In the genomic region with DNA sequence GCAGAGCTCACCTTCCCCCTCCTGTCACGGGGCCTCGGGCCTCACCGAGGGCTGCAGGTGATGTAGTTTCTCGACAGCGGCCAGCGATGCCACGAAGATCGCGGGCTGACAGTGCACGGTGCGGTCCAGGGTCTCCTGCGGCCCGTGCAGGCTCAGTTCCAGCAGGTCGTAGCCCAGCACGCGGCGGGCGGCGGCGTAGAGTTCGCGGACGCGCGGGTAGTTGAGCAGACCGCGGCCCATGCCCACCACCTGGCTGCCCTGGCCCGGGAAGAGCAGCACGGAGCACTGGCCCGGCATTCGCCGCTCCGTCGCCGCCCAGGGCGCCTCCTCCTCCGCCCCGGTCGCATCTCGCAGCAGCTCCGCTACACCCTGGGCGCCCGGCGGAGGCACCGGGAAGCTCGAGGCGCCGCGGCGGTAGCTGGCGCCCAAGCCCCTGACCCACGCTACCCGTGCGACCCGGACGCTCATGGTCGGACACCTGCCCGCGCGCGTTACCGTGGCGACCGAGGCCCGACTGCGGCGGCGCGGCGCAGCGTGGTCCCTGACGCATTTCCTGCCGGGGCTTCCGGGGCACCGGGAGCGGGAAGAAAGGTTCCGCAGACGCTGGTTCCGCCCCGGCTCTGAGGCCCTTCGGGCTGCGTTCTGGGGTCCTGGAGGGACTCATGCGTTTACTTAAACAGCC, we compare ENCODE assay signal across 8 cellular contexts. TPM values are rescaled to one million over a fixed set of nuclear protein-coding genes. Genes with fewer than 3 reads are reported as not detected.
A peak's percentile ranks its signal among the peaks of the same experiment; 100 is the strongest.
DNase-seq lines count a peak whose midpoint lies in the region; ATAC-seq and TF ChIP-seq lines count a peak whose summit lies in the region.

A gene with protein sequence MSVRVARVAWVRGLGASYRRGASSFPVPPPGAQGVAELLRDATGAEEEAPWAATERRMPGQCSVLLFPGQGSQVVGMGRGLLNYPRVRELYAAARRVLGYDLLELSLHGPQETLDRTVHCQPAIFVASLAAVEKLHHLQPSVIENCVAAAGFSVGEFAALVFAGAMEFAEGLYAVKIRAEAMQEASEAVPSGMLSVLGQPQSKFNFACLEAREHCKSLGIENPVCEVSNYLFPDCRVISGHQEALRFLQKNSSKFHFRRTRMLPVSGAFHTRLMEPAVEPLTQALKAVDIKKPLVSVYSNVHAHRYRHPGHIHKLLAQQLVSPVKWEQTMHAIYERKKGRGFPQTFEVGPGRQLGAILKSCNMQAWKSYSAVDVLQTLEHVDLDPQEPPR (minus strand): TSS at position 518 of the 682 bp plus-strand sequence. CDS start 50 bp downstream, at position 468.

- H3K4me3 ChIP-seq in Peyer's patch (peak within 1 kb of the TSS; percentile 67 to 99 (median 73)), esophagus muscularis mucosa (peak within 1 kb of the TSS; percentile 88 to 99 (median 94))

- no peaks in the 10 kb centered on the region for H3K27me3 Mint-ChIP-seq in activated T-cell treated with anti-CD3 and anti-CD28 coated beads, Interleukin-2, amount 50 U/mL, for 72 hours (ENCODE audit: low read depth)

- H3K36me3 Mint-ChIP-seq in activated T-cell treated with anti-CD3 and anti-CD28 coated beads, Interleukin-2, amount 50 U/mL, for 72 hours (ENCODE audit: insufficient read depth in 2 of 2) = peaks cover 2 to 9% of the 10 kb centered on the region in 2 donors

- TF ChIP-seq POLR2A in Peyer's patch (IDR thresholded peaks at IDR 0.05) (peak; percentile 38 to 50), esophagus muscularis mucosa (IDR thresholded peaks at IDR 0.05; ENCODE audit: low read depth) (no peak)

- peak within 1 kb of the TSS; percentile 82 for H3K27ac Mint-ChIP-seq in activated T-cell treated with anti-CD3 and anti-CD28 coated beads, Interleukin-2, amount 50 U/mL, for 72 hours

- no peaks in the 10 kb centered on the region for H3K9me3 Mint-ChIP-seq in activated T-cell treated with anti-CD3 and anti-CD28 coated beads, Interleukin-2, amount 50 U/mL, for 72 hours

- H3K4me3 Mint-ChIP-seq in activated T-cell treated with anti-CD3 and anti-CD28 coated beads, Interleukin-2, amount 50 U/mL, for 72 hours = peak within 1 kb of the TSS; percentile 91 to 94

- intact Hi-C loops in esophagus muscularis mucosa (cut with DNase I) = no loop called here

- TF ChIP-seq CTCF in Peyer's patch (IDR thresholded peaks at IDR 0.05) (no peak), esophagus muscularis mucosa (IDR thresholded peaks at IDR 0.05) (no peak)

- peak within 1 kb of the TSS; percentile 64 to 76 (median 73) for H3K27ac ChIP-seq in Peyer's patch
- H3K27ac ChIP-seq in esophagus muscularis mucosa (replicated peaks in 1 of 4) = peak within 1 kb of the TSS; percentile 70 to 76 (median 71)

- 0% methylated on average over 23 of the region's 83 CpGs for WGBS in esophagus muscularis mucosa

- ATAC-seq in GM21360 (IDR thresholded peaks at IDR 0.05; ENCODE audit: unreplicated experiment) = peak; percentile 58
- ATAC-seq in activated T-cell treated with anti-CD3 and anti-CD28 coated beads, Interleukin-2, amount 50 U/mL, for 72 hours (replicated peaks in 1 of 2) = peak; percentile 94 to 96

- DNase-seq in COLO668 (lab: John Stamatoyannopoulos, UW; ENCODE audit: unreplicated experiment) = peak; percentile 93
- peak; percentile 88 for DNase-seq in HuH-7.5 (ENCODE audit: low spot score)
- peak; percentile 84 to 94 (median 91) for DNase-seq in Peyer's patch
- peak; percentile 87 to 93 for DNase-seq in activated T-cell treated with anti-CD3 and anti-CD28 coated beads, Interleukin-2, amount 50 U/mL, for 72 hours
- DNase-seq in esophagus muscularis mucosa (ENCODE audit: extremely low spot score) = no peak
- DNase-seq in myocyte (ENCODE audit: low read depth) = peak; percentile 83
- peak; percentile 67 for DNase-seq in stimulated activated CD8-positive, alpha-beta memory T cell treated with anti-CD3 and anti-CD28 coated beads, Interleukin-7, amount 100 ng/mL, for 24 hours (ENCODE audit: low read depth)

- H3K4me1 Mint-ChIP-seq in activated T-cell treated with anti-CD3 and anti-CD28 coated beads, Interleukin-2, amount 50 U/mL, for 72 hours (ENCODE audit: low read depth) = peaks cover 45% of the 10 kb centered on the region

- no peaks in the 10 kb centered on the region for H3K27me3 ChIP-seq in Peyer's patch
- no peaks in the 10 kb centered on the region for H3K27me3 ChIP-seq in esophagus muscularis mucosa

- H3K36me3 ChIP-seq in Peyer's patch = peaks cover 0 to 30% (median 0%) of the 10 kb centered on the region in 3 donors
- H3K36me3 ChIP-seq in esophagus muscularis mucosa = peaks cover 19 to 32% (median 29%) of the 10 kb centered on the region in 4 donors

- H3K9me3 ChIP-seq in Peyer's patch = no peaks in the 10 kb centered on the region
- no peaks in the 10 kb centered on the region for H3K9me3 ChIP-seq in esophagus muscularis mucosa

- H3K4me1 ChIP-seq in Peyer's patch (peaks cover 0 to 13% (median 9%) of the 10 kb centered on the region in 4 donors), esophagus muscularis mucosa (peaks cover 21 to 34% (median 26%) of the 10 kb centered on the region in 4 donors)

- TF ChIP-seq EP300 in esophagus muscularis mucosa (IDR thresholded peaks at IDR 0.05) = no peak

RNA-seq across cellular contexts. Expression of the gene that starts here (rescaled TPM):
- total RNA-seq in Peyer's patch (10 to 100 TPM in 3 of 4 donors, 1 to 10 TPM in 1; 9.1 to 28.5 (median 15.1) TPM), esophagus muscularis mucosa (10 to 100 TPM; 15.8 to 32.1 (median 22.7) TPM), myocyte (26.4 and 28.0 TPM in 2 replicates)
- total RNA-seq in activated T-cell treated with anti-CD3 and anti-CD28 coated beads, Interleukin-2, amount 50 U/mL, for 72 hours = 1 to 10 TPM; 6.7 to 9.7 TPM
- 19.6 TPM for polyA plus RNA-seq in myocyte (2012)
